In the genomic region with DNA sequence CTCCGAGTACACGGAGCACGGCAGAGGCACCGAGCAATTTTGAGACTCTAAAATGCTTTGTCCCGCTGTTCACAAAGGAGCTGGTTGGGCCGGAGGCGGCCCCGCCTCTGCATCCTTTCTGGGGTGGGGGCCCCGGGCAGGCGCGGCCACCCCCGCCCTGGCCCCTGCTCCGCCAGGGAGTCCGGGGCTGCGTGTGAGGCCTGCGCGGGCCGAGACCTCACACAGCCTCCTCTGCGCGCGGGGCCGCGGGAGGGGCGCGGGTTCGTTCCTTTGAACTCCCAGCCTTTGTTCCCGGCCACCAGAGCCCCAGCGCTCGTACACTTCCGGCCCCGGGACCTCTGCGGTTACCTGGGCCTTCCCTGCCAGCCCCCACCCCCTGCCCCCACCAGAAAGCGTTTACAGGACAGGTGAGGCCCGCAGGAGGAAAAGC, we compare ENCODE assay signal across 1 cellular context.
TF ChIP-seq lines count a peak whose summit lies in the region.

No MANE protein-coding gene starts in this region.

TF ChIP-seq in HepG2, 621 proteins besides CTCF, POLR2A, EP300 and RAD21 (continued from another document and continues in another):
- TF ChIP-seq, protein P1, sequence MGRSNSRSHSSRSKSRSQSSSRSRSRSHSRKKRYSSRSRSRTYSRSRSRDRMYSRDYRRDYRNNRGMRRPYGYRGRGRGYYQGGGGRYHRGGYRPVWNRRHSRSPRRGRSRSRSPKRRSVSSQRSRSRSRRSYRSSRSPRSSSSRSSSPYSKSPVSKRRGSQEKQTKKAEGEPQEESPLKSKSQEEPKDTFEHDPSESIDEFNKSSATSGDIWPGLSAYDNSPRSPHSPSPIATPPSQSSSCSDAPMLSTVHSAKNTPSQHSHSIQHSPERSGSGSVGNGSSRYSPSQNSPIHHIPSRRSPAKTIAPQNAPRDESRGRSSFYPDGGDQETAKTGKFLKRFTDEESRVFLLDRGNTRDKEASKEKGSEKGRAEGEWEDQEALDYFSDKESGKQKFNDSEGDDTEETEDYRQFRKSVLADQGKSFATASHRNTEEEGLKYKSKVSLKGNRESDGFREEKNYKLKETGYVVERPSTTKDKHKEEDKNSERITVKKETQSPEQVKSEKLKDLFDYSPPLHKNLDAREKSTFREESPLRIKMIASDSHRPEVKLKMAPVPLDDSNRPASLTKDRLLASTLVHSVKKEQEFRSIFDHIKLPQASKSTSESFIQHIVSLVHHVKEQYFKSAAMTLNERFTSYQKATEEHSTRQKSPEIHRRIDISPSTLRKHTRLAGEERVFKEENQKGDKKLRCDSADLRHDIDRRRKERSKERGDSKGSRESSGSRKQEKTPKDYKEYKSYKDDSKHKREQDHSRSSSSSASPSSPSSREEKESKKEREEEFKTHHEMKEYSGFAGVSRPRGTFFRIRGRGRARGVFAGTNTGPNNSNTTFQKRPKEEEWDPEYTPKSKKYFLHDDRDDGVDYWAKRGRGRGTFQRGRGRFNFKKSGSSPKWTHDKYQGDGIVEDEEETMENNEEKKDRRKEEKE (IDR thresholded peaks at IDR 0.05) = no peak
- TF ChIP-seq ZNF367 (CRISPR knock-in tag; IDR thresholded peaks at IDR 0.05; ENCODE audit: borderline replicate concordance) = no peak
- TF ChIP-seq, protein P2, sequence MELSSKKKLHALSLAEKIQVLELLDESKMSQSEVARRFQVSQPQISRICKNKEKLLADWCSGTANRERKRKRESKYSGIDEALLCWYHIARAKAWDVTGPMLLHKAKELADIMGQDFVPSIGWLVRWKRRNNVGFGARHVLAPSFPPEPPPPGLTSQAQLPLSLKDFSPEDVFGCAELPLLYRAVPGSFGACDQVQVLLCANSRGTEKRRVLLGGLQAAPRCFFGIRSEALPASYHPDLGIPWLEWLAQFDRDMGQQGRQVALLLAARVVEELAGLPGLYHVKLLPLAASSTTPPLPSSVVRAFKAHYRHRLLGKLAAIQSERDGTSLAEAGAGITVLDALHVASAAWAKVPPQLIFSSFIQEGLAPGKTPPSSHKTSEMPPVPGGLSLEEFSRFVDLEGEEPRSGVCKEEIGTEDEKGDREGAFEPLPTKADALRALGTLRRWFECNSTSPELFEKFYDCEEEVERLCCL (CRISPR knock-in tag; IDR thresholded peaks at IDR 0.05; ENCODE audit: borderline replicate concordance) = no peak
- TF ChIP-seq, protein P3, sequence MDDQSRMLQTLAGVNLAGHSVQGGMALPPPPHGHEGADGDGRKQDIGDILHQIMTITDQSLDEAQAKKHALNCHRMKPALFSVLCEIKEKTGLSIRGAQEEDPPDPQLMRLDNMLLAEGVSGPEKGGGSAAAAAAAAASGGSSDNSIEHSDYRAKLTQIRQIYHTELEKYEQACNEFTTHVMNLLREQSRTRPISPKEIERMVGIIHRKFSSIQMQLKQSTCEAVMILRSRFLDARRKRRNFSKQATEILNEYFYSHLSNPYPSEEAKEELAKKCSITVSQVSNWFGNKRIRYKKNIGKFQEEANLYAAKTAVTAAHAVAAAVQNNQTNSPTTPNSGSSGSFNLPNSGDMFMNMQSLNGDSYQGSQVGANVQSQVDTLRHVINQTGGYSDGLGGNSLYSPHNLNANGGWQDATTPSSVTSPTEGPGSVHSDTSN (CRISPR knock-in tag; IDR thresholded peaks at IDR 0.05; ENCODE audit: borderline replicate concordance) = no peak
- no peak for TF ChIP-seq GTF3A (CRISPR knock-in tag; conservative IDR thresholded peaks at IDR 0.05)
- no peak for TF ChIP-seq ZNF773 (CRISPR knock-in tag; IDR thresholded peaks at IDR 0.05; ENCODE audit: borderline replicate concordance)
- no peak; the same call in 2 of the 3 replicates for TF ChIP-seq MXI1 (IDR thresholded peaks at IDR 0.05; ENCODE audit: borderline replicate concordance, low read depth, low read length)
- TF ChIP-seq ZNF879 (CRISPR knock-in tag; IDR thresholded peaks at IDR 0.05) = no peak
- TF ChIP-seq, protein P4, sequence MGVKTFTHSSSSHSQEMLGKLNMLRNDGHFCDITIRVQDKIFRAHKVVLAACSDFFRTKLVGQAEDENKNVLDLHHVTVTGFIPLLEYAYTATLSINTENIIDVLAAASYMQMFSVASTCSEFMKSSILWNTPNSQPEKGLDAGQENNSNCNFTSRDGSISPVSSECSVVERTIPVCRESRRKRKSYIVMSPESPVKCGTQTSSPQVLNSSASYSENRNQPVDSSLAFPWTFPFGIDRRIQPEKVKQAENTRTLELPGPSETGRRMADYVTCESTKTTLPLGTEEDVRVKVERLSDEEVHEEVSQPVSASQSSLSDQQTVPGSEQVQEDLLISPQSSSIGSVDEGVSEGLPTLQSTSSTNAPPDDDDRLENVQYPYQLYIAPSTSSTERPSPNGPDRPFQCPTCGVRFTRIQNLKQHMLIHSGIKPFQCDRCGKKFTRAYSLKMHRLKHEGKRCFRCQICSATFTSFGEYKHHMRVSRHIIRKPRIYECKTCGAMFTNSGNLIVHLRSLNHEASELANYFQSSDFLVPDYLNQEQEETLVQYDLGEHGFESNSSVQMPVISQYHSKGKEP (CRISPR knock-in tag; IDR thresholded peaks at IDR 0.05) = no peak
- TF ChIP-seq, protein P5, sequence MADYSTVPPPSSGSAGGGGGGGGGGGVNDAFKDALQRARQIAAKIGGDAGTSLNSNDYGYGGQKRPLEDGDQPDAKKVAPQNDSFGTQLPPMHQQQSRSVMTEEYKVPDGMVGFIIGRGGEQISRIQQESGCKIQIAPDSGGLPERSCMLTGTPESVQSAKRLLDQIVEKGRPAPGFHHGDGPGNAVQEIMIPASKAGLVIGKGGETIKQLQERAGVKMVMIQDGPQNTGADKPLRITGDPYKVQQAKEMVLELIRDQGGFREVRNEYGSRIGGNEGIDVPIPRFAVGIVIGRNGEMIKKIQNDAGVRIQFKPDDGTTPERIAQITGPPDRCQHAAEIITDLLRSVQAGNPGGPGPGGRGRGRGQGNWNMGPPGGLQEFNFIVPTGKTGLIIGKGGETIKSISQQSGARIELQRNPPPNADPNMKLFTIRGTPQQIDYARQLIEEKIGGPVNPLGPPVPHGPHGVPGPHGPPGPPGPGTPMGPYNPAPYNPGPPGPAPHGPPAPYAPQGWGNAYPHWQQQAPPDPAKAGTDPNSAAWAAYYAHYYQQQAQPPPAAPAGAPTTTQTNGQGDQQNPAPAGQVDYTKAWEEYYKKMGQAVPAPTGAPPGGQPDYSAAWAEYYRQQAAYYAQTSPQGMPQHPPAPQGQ (CRISPR knock-in tag; IDR thresholded peaks at IDR 0.05; ENCODE audit: borderline replicate concordance) = no peak
- TF ChIP-seq, protein P6, sequence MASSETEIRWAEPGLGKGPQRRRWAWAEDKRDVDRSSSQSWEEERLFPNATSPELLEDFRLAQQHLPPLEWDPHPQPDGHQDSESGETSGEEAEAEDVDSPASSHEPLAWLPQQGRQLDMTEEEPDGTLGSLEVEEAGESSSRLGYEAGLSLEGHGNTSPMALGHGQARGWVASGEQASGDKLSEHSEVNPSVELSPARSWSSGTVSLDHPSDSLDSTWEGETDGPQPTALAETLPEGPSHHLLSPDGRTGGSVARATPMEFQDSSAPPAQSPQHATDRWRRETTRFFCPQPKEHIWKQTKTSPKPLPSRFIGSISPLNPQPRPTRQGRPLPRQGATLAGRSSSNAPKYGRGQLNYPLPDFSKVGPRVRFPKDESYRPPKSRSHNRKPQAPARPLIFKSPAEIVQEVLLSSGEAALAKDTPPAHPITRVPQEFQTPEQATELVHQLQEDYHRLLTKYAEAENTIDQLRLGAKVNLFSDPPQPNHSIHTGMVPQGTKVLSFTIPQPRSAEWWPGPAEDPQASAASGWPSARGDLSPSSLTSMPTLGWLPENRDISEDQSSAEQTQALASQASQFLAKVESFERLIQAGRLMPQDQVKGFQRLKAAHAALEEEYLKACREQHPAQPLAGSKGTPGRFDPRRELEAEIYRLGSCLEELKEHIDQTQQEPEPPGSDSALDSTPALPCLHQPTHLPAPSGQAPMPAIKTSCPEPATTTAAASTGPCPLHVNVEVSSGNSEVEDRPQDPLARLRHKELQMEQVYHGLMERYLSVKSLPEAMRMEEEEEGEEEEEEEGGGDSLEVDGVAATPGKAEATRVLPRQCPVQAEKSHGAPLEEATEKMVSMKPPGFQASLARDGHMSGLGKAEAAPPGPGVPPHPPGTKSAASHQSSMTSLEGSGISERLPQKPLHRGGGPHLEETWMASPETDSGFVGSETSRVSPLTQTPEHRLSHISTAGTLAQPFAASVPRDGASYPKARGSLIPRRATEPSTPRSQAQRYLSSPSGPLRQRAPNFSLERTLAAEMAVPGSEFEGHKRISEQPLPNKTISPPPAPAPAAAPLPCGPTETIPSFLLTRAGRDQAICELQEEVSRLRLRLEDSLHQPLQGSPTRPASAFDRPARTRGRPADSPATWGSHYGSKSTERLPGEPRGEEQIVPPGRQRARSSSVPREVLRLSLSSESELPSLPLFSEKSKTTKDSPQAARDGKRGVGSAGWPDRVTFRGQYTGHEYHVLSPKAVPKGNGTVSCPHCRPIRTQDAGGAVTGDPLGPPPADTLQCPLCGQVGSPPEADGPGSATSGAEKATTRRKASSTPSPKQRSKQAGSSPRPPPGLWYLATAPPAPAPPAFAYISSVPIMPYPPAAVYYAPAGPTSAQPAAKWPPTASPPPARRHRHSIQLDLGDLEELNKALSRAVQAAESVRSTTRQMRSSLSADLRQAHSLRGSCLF (CRISPR knock-in tag; IDR thresholded peaks at IDR 0.05; ENCODE audit: borderline replicate concordance) = no peak
- TF ChIP-seq ZNF484 (CRISPR knock-in tag; IDR thresholded peaks at IDR 0.05; ENCODE audit: borderline replicate concordance, low read depth) = no peak
- no peak for TF ChIP-seq GATA4 (IDR thresholded peaks at IDR 0.05; ENCODE audit: borderline replicate concordance, low read depth)
- peak; percentile 92 for TF ChIP-seq CBFB (CRISPR knock-in tag; IDR thresholded peaks at IDR 0.05)
- TF ChIP-seq, protein P7, sequence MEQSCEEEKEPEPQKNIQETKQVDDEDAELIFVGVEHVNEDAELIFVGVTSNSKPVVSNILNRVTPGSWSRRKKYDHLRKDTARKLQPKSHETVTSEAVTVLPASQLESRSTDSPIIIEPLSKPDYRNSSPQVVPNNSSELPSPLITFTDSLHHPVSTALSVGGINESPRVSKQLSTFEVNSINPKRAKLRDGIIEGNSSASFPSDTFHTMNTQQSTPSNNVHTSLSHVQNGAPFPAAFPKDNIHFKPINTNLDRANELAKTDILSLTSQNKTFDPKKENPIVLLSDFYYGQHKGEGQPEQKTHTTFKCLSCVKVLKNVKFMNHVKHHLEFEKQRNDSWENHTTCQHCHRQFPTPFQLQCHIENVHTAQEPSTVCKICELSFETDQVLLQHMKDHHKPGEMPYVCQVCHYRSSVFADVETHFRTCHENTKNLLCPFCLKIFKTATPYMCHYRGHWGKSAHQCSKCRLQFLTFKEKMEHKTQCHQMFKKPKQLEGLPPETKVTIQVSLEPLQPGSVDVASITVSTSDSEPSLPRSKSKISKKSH (CRISPR knock-in tag; IDR thresholded peaks at IDR 0.05; ENCODE audit: borderline replicate concordance) = no peak
- TF ChIP-seq YEATS4 (CRISPR knock-in tag; IDR thresholded peaks at IDR 0.05; ENCODE audit: borderline replicate concordance) = no peak
- no peak for TF ChIP-seq HCFC1 (IDR thresholded peaks at IDR 0.05; ENCODE audit: low read depth, low read length)
- no peak for TF ChIP-seq FOXA1 (IDR thresholded peaks at IDR 0.05)
- TF ChIP-seq FOXA1 (CRISPR knock-in tag; IDR thresholded peaks at IDR 0.05) = 0 out of 2 replicates have a peak, but pooled peaks have one; percentile 19
- TF ChIP-seq, protein P8, sequence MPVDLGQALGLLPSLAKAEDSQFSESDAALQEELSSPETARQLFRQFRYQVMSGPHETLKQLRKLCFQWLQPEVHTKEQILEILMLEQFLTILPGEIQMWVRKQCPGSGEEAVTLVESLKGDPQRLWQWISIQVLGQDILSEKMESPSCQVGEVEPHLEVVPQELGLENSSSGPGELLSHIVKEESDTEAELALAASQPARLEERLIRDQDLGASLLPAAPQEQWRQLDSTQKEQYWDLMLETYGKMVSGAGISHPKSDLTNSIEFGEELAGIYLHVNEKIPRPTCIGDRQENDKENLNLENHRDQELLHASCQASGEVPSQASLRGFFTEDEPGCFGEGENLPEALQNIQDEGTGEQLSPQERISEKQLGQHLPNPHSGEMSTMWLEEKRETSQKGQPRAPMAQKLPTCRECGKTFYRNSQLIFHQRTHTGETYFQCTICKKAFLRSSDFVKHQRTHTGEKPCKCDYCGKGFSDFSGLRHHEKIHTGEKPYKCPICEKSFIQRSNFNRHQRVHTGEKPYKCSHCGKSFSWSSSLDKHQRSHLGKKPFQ (CRISPR knock-in tag; IDR thresholded peaks at IDR 0.05; ENCODE audit: insufficient replicate concordance) = no peak
- no peak for TF ChIP-seq BRCA1 (CRISPR knock-in tag; IDR thresholded peaks at IDR 0.05)
- TF ChIP-seq, protein P9, sequence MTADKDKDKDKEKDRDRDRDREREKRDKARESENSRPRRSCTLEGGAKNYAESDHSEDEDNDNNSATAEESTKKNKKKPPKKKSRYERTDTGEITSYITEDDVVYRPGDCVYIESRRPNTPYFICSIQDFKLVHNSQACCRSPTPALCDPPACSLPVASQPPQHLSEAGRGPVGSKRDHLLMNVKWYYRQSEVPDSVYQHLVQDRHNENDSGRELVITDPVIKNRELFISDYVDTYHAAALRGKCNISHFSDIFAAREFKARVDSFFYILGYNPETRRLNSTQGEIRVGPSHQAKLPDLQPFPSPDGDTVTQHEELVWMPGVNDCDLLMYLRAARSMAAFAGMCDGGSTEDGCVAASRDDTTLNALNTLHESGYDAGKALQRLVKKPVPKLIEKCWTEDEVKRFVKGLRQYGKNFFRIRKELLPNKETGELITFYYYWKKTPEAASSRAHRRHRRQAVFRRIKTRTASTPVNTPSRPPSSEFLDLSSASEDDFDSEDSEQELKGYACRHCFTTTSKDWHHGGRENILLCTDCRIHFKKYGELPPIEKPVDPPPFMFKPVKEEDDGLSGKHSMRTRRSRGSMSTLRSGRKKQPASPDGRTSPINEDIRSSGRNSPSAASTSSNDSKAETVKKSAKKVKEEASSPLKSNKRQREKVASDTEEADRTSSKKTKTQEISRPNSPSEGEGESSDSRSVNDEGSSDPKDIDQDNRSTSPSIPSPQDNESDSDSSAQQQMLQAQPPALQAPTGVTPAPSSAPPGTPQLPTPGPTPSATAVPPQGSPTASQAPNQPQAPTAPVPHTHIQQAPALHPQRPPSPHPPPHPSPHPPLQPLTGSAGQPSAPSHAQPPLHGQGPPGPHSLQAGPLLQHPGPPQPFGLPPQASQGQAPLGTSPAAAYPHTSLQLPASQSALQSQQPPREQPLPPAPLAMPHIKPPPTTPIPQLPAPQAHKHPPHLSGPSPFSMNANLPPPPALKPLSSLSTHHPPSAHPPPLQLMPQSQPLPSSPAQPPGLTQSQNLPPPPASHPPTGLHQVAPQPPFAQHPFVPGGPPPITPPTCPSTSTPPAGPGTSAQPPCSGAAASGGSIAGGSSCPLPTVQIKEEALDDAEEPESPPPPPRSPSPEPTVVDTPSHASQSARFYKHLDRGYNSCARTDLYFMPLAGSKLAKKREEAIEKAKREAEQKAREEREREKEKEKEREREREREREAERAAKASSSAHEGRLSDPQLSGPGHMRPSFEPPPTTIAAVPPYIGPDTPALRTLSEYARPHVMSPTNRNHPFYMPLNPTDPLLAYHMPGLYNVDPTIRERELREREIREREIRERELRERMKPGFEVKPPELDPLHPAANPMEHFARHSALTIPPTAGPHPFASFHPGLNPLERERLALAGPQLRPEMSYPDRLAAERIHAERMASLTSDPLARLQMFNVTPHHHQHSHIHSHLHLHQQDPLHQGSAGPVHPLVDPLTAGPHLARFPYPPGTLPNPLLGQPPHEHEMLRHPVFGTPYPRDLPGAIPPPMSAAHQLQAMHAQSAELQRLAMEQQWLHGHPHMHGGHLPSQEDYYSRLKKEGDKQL (CRISPR knock-in tag; IDR thresholded peaks at IDR 0.05; ENCODE audit: low read depth) = 0 out of 2 replicates have a peak, but pooled peaks have one; percentile 22
- no peak for TF ChIP-seq ZFP1 (CRISPR knock-in tag; IDR thresholded peaks at IDR 0.05)
- TF ChIP-seq ZMAT3 (CRISPR knock-in tag; conservative IDR thresholded peaks at IDR 0.05) = no peak
